In genomic region chr7:127791790-127792189, GRCh38 we compare ENCODE assay signal across 15 cellular contexts.
A peak's percentile ranks its signal among the peaks of the same experiment; 100 is the strongest.
DNase-seq lines count a peak whose midpoint lies in the region; ATAC-seq and TF ChIP-seq lines count a peak whose summit lies in the region.
"Had no signal": no experiment of that assay in that cellular context is flagged by ENCODE, and none has a peak within 500 bp of the region (broad histone marks: within the 10 kb centered on the region; RNA-seq: fewer than 3 reads in every experiment).

No MANE protein-coding gene starts in this region.

- no CpG with 5 or more reads among the region's 4 CpGs for WGBS in IMR-90 (ENCODE audit: extremely low coverage in 2 of 2, insufficient read length in 1 of 2), 2 experiments
- no CpG with 5 or more reads among the region's 4 CpGs for WGBS in trophoblast cell (ENCODE audit: extremely low coverage, insufficient coverage, insufficient read length)

- TF ChIP-seq POLR2A in IMR-90 (IDR thresholded peaks at IDR 0.05; ENCODE audit: low read depth, low read length), result no peak

- TF ChIP-seq RAD21 in IMR-90 (IDR thresholded peaks at IDR 0.05; ENCODE audit: low read length), result no peak

- peak; percentile 60 for ATAC-seq in IMR-90 (ENCODE audit: low read depth)

- no peak overlapping the region for H2BK12ac ChIP-seq in trophoblast cell (ENCODE audit: low read length)

- H3K36me3 Mint-ChIP-seq in CD14-positive monocyte, result no peaks in the 10 kb centered on the region
- peaks cover 65% of the 10 kb centered on the region for H3K36me3 Mint-ChIP-seq in activated T-cell treated with anti-CD3 and anti-CD28 coated beads, Interleukin-2, amount 50 U/mL, for 24 hours (ENCODE audit: low read depth)

- H3K4me2 ChIP-seq in IMR-90 (ENCODE audit: low read depth, low read length) (no peak overlapping the region), trophoblast cell (ENCODE audit: low read length) (no peak overlapping the region)
- H3K4me2 ChIP-seq: SK-N-SH had no signal

- H3K18ac ChIP-seq in IMR-90 (ENCODE audit: low read depth, low read length) (no peak overlapping the region), trophoblast cell (ENCODE audit: low read length) (no peak overlapping the region)

- H3K9me1 ChIP-seq in IMR-90 (ENCODE audit: insufficient read depth, low read length), result peaks cover 20% of the 10 kb centered on the region

- H3K4ac ChIP-seq in IMR-90 (ENCODE audit: low read depth, low read length) (no peak overlapping the region), trophoblast cell (ENCODE audit: low read depth, low read length) (no peak overlapping the region)

- no peak overlapping the region for H2BK20ac ChIP-seq in IMR-90 (ENCODE audit: low read depth, low read length)

- H3K27me3 Mint-ChIP-seq in CD14-positive monocyte (ENCODE audit: low read depth in 3 of 3), result no peaks in the 10 kb centered on the region
- no peaks in the 10 kb centered on the region for H3K27me3 Mint-ChIP-seq in activated T-cell treated with anti-CD3 and anti-CD28 coated beads, Interleukin-2, amount 50 U/mL, for 24 hours

- no peak overlapping the region for H3K56ac ChIP-seq in IMR-90 (ENCODE audit: extremely low read depth, insufficient read depth, low read length)

- no peak overlapping the region for H2AK5ac ChIP-seq in IMR-90 (ENCODE audit: low read depth, low read length)
- no peak overlapping the region for H2AK5ac ChIP-seq in trophoblast cell (ENCODE audit: low read length)

- H2AK9ac ChIP-seq in IMR-90 (replicated peaks; ENCODE audit: low read depth, low read length, poor library complexity), result no peak overlapping the region

- peaks cover 80% of the 10 kb centered on the region for H4K20me1 ChIP-seq in IMR-90 (ENCODE audit: insufficient read depth, low read length)

- H3K79me2 ChIP-seq in trophoblast cell (ENCODE audit: control insufficient read depth, insufficient read depth, low read length, poor library complexity), result no peaks in the 10 kb centered on the region

- H3K27ac Mint-ChIP-seq in CD14-positive monocyte, result peak overlapping the region; percentile 42 to 89 (median 82)
- H3K27ac Mint-ChIP-seq in activated T-cell treated with anti-CD3 and anti-CD28 coated beads, Interleukin-2, amount 50 U/mL, for 24 hours, result no peak overlapping the region
- H3K27ac Mint-ChIP-seq: activated CD8-positive, alpha-beta T cell treated with anti-CD3 and anti-CD28 coated beads, Interleukin-2, amount 10 ng/mL, durations not matched to agents 7 days and 5 days had no signal

- in situ Hi-C loops in IMR-90 (cut with MboI; ENCODE audit: low sequenced_read_pairs), result no loop called here

- no peak for DNase-seq in CD14-positive monocyte (ENCODE audit: low spot score)
- peak; percentile 59 for DNase-seq in IMR-90
- peak; percentile 46 for DNase-seq in fibroblast of pulmonary artery (ENCODE audit: low read depth)
- no peak for DNase-seq in SKM-1 treated with dmso at 0.1 percent for 144 hours (lab: John Stamatoyannopoulos, UW; ENCODE audit: unreplicated experiment)
- no peak for DNase-seq in NCI-H82 (lab: John Stamatoyannopoulos, UW)
- no peak for DNase-seq in trophoblast cell
- no peak for DNase-seq in activated T-cell treated with anti-CD3 and anti-CD28 coated beads, Interleukin-2, amount 50 U/mL, for 24 hours
- DNase-seq: activated CD8-positive, alpha-beta T cell treated with anti-CD3 and anti-CD28 coated beads, Interleukin-2, amount 10 ng/mL, durations not matched to agents 7 days and 5 days; activated effector memory CD4-positive, alpha-beta T cell treated with anti-CD3 and anti-CD28 coated beads, Interleukin-2, amount 50 U/mL, for 16 hours; AML-193; NCI-H1436 treated with DMSO at 0.1 percent for 48 hours; NCI-H446 treated with DMSO at 0.1 percent for 48 hours; SK-N-SH; spleen had no signal

- H3K9me3 ChIP-seq in IMR-90 (ENCODE audit: control insufficient read depth, insufficient read depth, low read length) (no peaks in the 10 kb centered on the region), trophoblast cell (ENCODE audit: insufficient read depth, low read depth, low read length) (no peaks in the 10 kb centered on the region)
- H3K9me3 ChIP-seq: SK-N-SH, spleen had no signal

- H3K14ac ChIP-seq in IMR-90 (replicated peaks; ENCODE audit: low read depth, low read length), result no peak overlapping the region
- no peak overlapping the region for H3K14ac ChIP-seq in trophoblast cell (ENCODE audit: low read length)

- intact Hi-C loops in CD14-positive monocyte (cut with micrococcal nuclease), result no loop called here
- intact Hi-C loops in IMR-90 (cut with micrococcal nuclease), result no loop called here

- H2BK5ac ChIP-seq in IMR-90 (ENCODE audit: low read depth, low read length, poor library complexity, severe bottlenecking) (no peak overlapping the region), trophoblast cell (ENCODE audit: low read depth, low read length, poor library complexity) (no peak overlapping the region)

- dilution Hi-C loops in IMR-90 (cut with HindIII; ENCODE audit: low sequenced_read_pairs, unreplicated experiment), result no loop called here

- H3K4me3 Mint-ChIP-seq in CD14-positive monocyte, result peak overlapping the region in 1 of 2 donors; percentile 31
- H3K4me3 Mint-ChIP-seq in activated T-cell treated with anti-CD3 and anti-CD28 coated beads, Interleukin-2, amount 50 U/mL, for 24 hours, result no peak overlapping the region
- H3K4me3 Mint-ChIP-seq: activated CD8-positive, alpha-beta T cell treated with anti-CD3 and anti-CD28 coated beads, Interleukin-2, amount 10 ng/mL, durations not matched to agents 7 days and 5 days had no signal

- no peak overlapping the region for H3K9ac ChIP-seq in IMR-90 (ENCODE audit: low read depth, low read length)
- no peak overlapping the region for H3K9ac ChIP-seq in trophoblast cell (ENCODE audit: low read length)
- H3K9ac ChIP-seq: SK-N-SH had no signal

- H3K27ac ChIP-seq in IMR-90 (ENCODE audit: insufficient read depth, low read length) (no peak overlapping the region), VCaP (peak overlapping the region; percentile 33), trophoblast cell (ENCODE audit: low read depth, low read length) (no peak overlapping the region)
- H3K27ac ChIP-seq: spleen had no signal

- H3K27me3 ChIP-seq in IMR-90 (ENCODE audit: control insufficient read depth, insufficient read depth, low read length), result no peaks in the 10 kb centered on the region
- H3K27me3 ChIP-seq in trophoblast cell (ENCODE audit: insufficient read depth, low read length), result no peaks in the 10 kb centered on the region
- H3K27me3 ChIP-seq: spleen had no signal

- H3K79me1 ChIP-seq in IMR-90 (ENCODE audit: low read depth in 1 of 2, low read length in 2 of 2) (peaks cover 47 to 85% of the 10 kb centered on the region in 2 experiments), trophoblast cell (ENCODE audit: low read length) (no peaks in the 10 kb centered on the region)

- H4K91ac ChIP-seq in IMR-90 (ENCODE audit: insufficient read depth, low read depth, low read length) (no peak overlapping the region), trophoblast cell (ENCODE audit: low read depth, low read length) (no peak overlapping the region)

- H2BK15ac ChIP-seq in IMR-90 (ENCODE audit: low read depth, low read length), result no peak overlapping the region

- H3K36me3 ChIP-seq in IMR-90 (ENCODE audit: control insufficient read depth, insufficient read depth, low read length) (peaks cover 2% of the 10 kb centered on the region; the same call in 1 of the 2 replicates), trophoblast cell (ENCODE audit: control insufficient read depth in 1 of 2, insufficient read depth in 2 of 2, low read length in 2 of 2) (no peaks in the 10 kb centered on the region)
- H3K36me3 ChIP-seq: spleen had no signal

- H4K5ac ChIP-seq in IMR-90 (ENCODE audit: low read depth, low read length), result no peak overlapping the region

- POLR2A ChIA-PET in IMR-90 (lab: Charles Lee; ENCODE audit: unreplicated experiment), result no interaction called here

- peaks cover 84% of the 10 kb centered on the region for H3K4me1 Mint-ChIP-seq in CD14-positive monocyte
- peaks cover 36% of the 10 kb centered on the region for H3K4me1 Mint-ChIP-seq in activated T-cell treated with anti-CD3 and anti-CD28 coated beads, Interleukin-2, amount 50 U/mL, for 24 hours (ENCODE audit: low read depth)

- H3K23ac ChIP-seq in IMR-90 (ENCODE audit: low read depth, low read length) (no peak overlapping the region), trophoblast cell (ENCODE audit: low read length) (no peak overlapping the region)

- H2AFZ ChIP-seq in IMR-90 (replicated peaks; ENCODE audit: low read length, poor library complexity), result no peak overlapping the region
- no peak overlapping the region for H2AFZ ChIP-seq in trophoblast cell (ENCODE audit: insufficient read depth, low read length, poor library complexity)

- no peak overlapping the region for H3K4me3 ChIP-seq in IMR-90 (ENCODE audit: insufficient read depth, low read depth, low read length)
- H3K4me3 ChIP-seq in fibroblast of pulmonary artery (replicated peaks; ENCODE audit: low read depth, low read length), result no peak overlapping the region
- no peak overlapping the region for H3K4me3 ChIP-seq in trophoblast cell (ENCODE audit: low read depth, low read length)
- H3K4me3 ChIP-seq: spleen had no signal

- no TSS peak for BruUV-seq in IMR-90 (replicated peaks; lab: Mats Ljungman, UMichigan)

- H4K8ac ChIP-seq in IMR-90 (ENCODE audit: low read depth in 2 of 2, low read length in 2 of 2), result no peak overlapping the region
- H4K8ac ChIP-seq in trophoblast cell (ENCODE audit: low read depth, low read length), result no peak overlapping the region

- H4K12ac ChIP-seq in trophoblast cell (ENCODE audit: low read depth, low read length), result no peak overlapping the region

- CTCF ChIA-PET in IMR-90 (lab: Yijun Ruan, JAX), result interaction anchor here (1.3 kb wide), 1 partner anchor 12 kb away, joined by 5 read pairs; no protein-coding TSS in a partner anchor

- H2BK120ac ChIP-seq in IMR-90 (ENCODE audit: low read depth, low read length), result no peak overlapping the region
- no peak overlapping the region for H2BK120ac ChIP-seq in trophoblast cell (ENCODE audit: insufficient read depth, low read length, poor library complexity)

- TF ChIP-seq CTCF in CD14-positive monocyte (IDR thresholded peaks at IDR 0.05) (no peak), IMR-90 (conservative IDR thresholded peaks at IDR 0.05; ENCODE audit: low read depth, low read length) (no peak), VCaP (conservative IDR thresholded peaks at IDR 0.05) (no peak), fibroblast of pulmonary artery (IDR thresholded peaks at IDR 0.05; ENCODE audit: low read length, missing control alignments) (no peak)

- no peaks in the 10 kb centered on the region for H3K9me3 Mint-ChIP-seq in CD14-positive monocyte
- H3K9me3 Mint-ChIP-seq in activated T-cell treated with anti-CD3 and anti-CD28 coated beads, Interleukin-2, amount 50 U/mL, for 24 hours, result no peaks in the 10 kb centered on the region

- H3K4me1 ChIP-seq in IMR-90 (ENCODE audit: control insufficient read depth, insufficient read depth, low read length) (peaks cover 1% of the 10 kb centered on the region; the same call in 1 of the 2 replicates), trophoblast cell (ENCODE audit: control insufficient read depth in 1 of 2, insufficient read depth in 2 of 2, low read length in 2 of 2) (peaks cover 0 to 2% of the 10 kb centered on the region in 2 experiments)

Comparison
In these comparisons a context has a peak if more than half of its experiments do, and no peak if none do; other contexts are left out.
1. DNase-seq: peak in IMR-90 (single experiment) and fibroblast of pulmonary artery (single experiment); none in CD14-positive monocyte (single experiment), SKM-1 treated with dmso at 0.1 percent for 144 hours (single experiment), NCI-H82 (single experiment), trophoblast cell (0 of 2) and activated T-cell treated with anti-CD3 and anti-CD28 coated beads, Interleukin-2, amount 50 U/mL, for 24 hours (single experiment).